Comparison of ENCODE assay signal across 27 cellular contexts in the genomic region with DNA sequence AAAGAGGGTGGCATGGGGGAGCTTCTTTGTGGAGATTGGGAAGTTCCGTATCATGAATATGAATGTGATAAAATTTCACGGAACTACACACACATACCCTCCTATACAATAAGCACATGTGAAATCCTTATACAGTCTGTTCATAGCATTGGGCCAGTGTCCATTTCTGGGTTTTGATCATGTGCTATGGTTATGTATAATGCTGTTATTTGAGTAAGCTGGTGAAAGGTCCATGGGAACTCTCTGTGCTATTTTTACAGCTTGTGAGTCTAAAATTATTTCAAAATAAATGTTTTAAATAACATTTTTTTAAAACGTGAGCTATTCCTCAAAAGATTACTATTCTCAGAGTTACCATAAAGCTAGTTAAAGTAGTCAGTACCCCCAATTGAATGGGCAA.
"Had no signal": no experiment of that assay in that cellular context is flagged by ENCODE, and none has a peak within 500 bp of the region (broad histone marks: within the 10 kb centered on the region; RNA-seq: fewer than 3 reads in every experiment).

No MANE protein-coding gene starts in this region.

- H3K9me3 Mint-ChIP-seq: activated B cell treated with CpG ODN at 0.5 μM for 24 hours; activated CD8-positive, alpha-beta T cell treated with anti-CD3 and anti-CD28 coated beads for 36 hours; activated naive CD4-positive, alpha-beta T cell treated with anti-CD3 and anti-CD28 coated beads, Interleukin-2, amount 10 ng/mL, durations not matched to agents 7 days and 5 days; activated naive CD8-positive, alpha-beta T cell treated with anti-CD3 and anti-CD28 coated beads, Interleukin-2, amount 10 ng/mL, durations not matched to agents 7 days and 5 days; activated T-cell treated with anti-CD3 and anti-CD28 coated beads, Interleukin-2, amount 50 U/mL, for 4 hours; activated T-helper 17 cell treated with anti-CD3 and anti-CD28 coated beads, Interleukin-2, amount 50 U/mL, for 72 hours; central memory CD8-positive, alpha-beta T cell; T-helper 1 cell treated with Interleukin-12 subunit alpha and Interleukin-12 subunit beta and Interleukin-4 antibody, amounts not matched to agents 30 μg/mL and 1 μg/mL, for 36 hours had no signal

- H3K27ac ChIP-seq: brain microvascular endothelial cell, epithelial cell of prostate, esophagus squamous epithelium, foreskin keratinocyte, heart right ventricle, WERI-Rb-1 had no signal

- H3K4me3 Mint-ChIP-seq: activated B cell treated with CpG ODN at 0.5 μM for 24 hours; activated CD8-positive, alpha-beta T cell treated with anti-CD3 and anti-CD28 coated beads for 36 hours; activated naive CD4-positive, alpha-beta T cell treated with anti-CD3 and anti-CD28 coated beads, Interleukin-2, amount 10 ng/mL, durations not matched to agents 7 days and 5 days; activated naive CD8-positive, alpha-beta T cell treated with anti-CD3 and anti-CD28 coated beads, Interleukin-2, amount 10 ng/mL, durations not matched to agents 7 days and 5 days; activated T-cell treated with anti-CD3 and anti-CD28 coated beads, Interleukin-2, amount 50 U/mL, for 4 hours; activated T-helper 17 cell treated with anti-CD3 and anti-CD28 coated beads, Interleukin-2, amount 50 U/mL, for 72 hours; central memory CD8-positive, alpha-beta T cell; T-helper 1 cell treated with Interleukin-12 subunit alpha and Interleukin-12 subunit beta and Interleukin-4 antibody, amounts not matched to agents 30 μg/mL and 1 μg/mL, for 36 hours had no signal

- H3K4me3 ChIP-seq: esophagus squamous epithelium, gastroesophageal sphincter, heart right ventricle had no signal

- DNase-seq: activated B cell treated with CpG ODN at 0.5 μM for 24 hours; activated CD4-positive, alpha-beta T cell treated with anti-CD3 and anti-CD28 coated beads for 48 hours; activated CD4-positive, alpha-beta T cell treated with anti-CD3 and anti-CD28 coated beads, Interleukin-2, amount 50 U/mL, for 1 hour; activated CD4-positive, alpha-beta T cell treated with anti-CD3 and anti-CD28 coated beads, Interleukin-2, amount 50 U/mL, for 48 hours; activated CD8-positive, alpha-beta memory T cell treated with anti-CD3 and anti-CD28 coated beads for 24 hours; activated CD8-positive, alpha-beta T cell treated with anti-CD3 and anti-CD28 coated beads for 36 hours; activated effector memory CD4-positive, alpha-beta T cell treated with Interleukin-2 at 50 U/mL for 16 hours; activated naive CD4-positive, alpha-beta T cell; activated naive CD4-positive, alpha-beta T cell treated with anti-CD3 and anti-CD28 coated beads, Interleukin-2, amount 10 ng/mL, durations not matched to agents 7 days and 5 days; activated naive CD8-positive, alpha-beta T cell treated with anti-CD3 and anti-CD28 coated beads, Interleukin-2, amount 10 ng/mL, durations not matched to agents 7 days and 5 days; activated T-cell treated with anti-CD3 and anti-CD28 coated beads, Interleukin-2, amount 50 U/mL, for 4 hours; amniotic stem cell; anterior cingulate cortex; brain microvascular endothelial cell; cortex of kidney; effector CD8-positive, alpha-beta T cell; esophagus squamous epithelium; foreskin keratinocyte; heart right ventricle; T1000; WERI-Rb-1 had no signal

- H3K9me3 ChIP-seq: esophagus squamous epithelium, gastroesophageal sphincter, heart right ventricle had no signal

- H3K27me3 ChIP-seq: brain microvascular endothelial cell, esophagus squamous epithelium, foreskin keratinocyte, gastroesophageal sphincter, heart right ventricle had no signal

- H3K27me3 Mint-ChIP-seq: activated CD8-positive, alpha-beta T cell treated with anti-CD3 and anti-CD28 coated beads for 36 hours; activated naive CD4-positive, alpha-beta T cell treated with anti-CD3 and anti-CD28 coated beads, Interleukin-2, amount 10 ng/mL, durations not matched to agents 7 days and 5 days; activated naive CD8-positive, alpha-beta T cell treated with anti-CD3 and anti-CD28 coated beads, Interleukin-2, amount 10 ng/mL, durations not matched to agents 7 days and 5 days; activated T-helper 17 cell treated with anti-CD3 and anti-CD28 coated beads, Interleukin-2, amount 50 U/mL, for 72 hours; central memory CD8-positive, alpha-beta T cell had no signal

- H3K4me1 Mint-ChIP-seq: activated B cell treated with CpG ODN at 0.5 μM for 24 hours; central memory CD8-positive, alpha-beta T cell had no signal

- H3K36me3 ChIP-seq: brain microvascular endothelial cell, esophagus squamous epithelium, gastroesophageal sphincter, heart right ventricle, WERI-Rb-1 had no signal

- H3K4me1 ChIP-seq: esophagus squamous epithelium, foreskin keratinocyte had no signal

- H3K27ac Mint-ChIP-seq: activated B cell treated with CpG ODN at 0.5 μM for 24 hours; activated CD8-positive, alpha-beta T cell treated with anti-CD3 and anti-CD28 coated beads for 36 hours; activated naive CD4-positive, alpha-beta T cell treated with anti-CD3 and anti-CD28 coated beads, Interleukin-2, amount 10 ng/mL, durations not matched to agents 7 days and 5 days; activated naive CD8-positive, alpha-beta T cell treated with anti-CD3 and anti-CD28 coated beads, Interleukin-2, amount 10 ng/mL, durations not matched to agents 7 days and 5 days; T-helper 1 cell treated with Interleukin-12 subunit alpha and Interleukin-12 subunit beta and Interleukin-4 antibody, amounts not matched to agents 30 μg/mL and 1 μg/mL, for 36 hours had no signal

- ATAC-seq: activated CD4-positive, CD25-positive, alpha-beta regulatory T cell treated with anti-CD3 and anti-CD28 coated beads, Interleukin-2, amount 50 U/mL, for 24 hours; activated CD8-positive, alpha-beta T cell treated with anti-CD3 and anti-CD28 coated beads for 36 hours; activated T-cell treated with anti-CD3 and anti-CD28 coated beads, Interleukin-2, amount 50 U/mL, for 4 hours; activated T-helper 17 cell treated with anti-CD3 and anti-CD28 coated beads, Interleukin-2, amount 50 U/mL, for 72 hours; foreskin keratinocyte; gastroesophageal sphincter; heart right ventricle had no signal
